ENCODE assay signal across 10 cellular contexts in genomic region chr2:237724811-237725478, GRCh38.
DNase-seq lines count a peak whose midpoint lies in the region; ATAC-seq lines count a peak whose summit lies in the region.
"Had no signal": no experiment of that assay in that cellular context is flagged by ENCODE, and none has a peak within 500 bp of the region (broad histone marks: within the 10 kb centered on the region; RNA-seq: fewer than 3 reads in every experiment).

No MANE protein-coding gene starts in this region.

- peak overlapping the region; percentile 50 for H3K27ac ChIP-seq in muscle layer of duodenum (ENCODE audit: low read length)

- H3K36me3 ChIP-seq in muscle layer of duodenum (ENCODE audit: control insufficient read depth in 1 of 2, insufficient read depth in 2 of 2, low read length in 2 of 2), result peaks cover 0 to 12% of the 10 kb centered on the region in 2 donors

- H3K4me1 Mint-ChIP-seq in activated CD8-positive, alpha-beta T cell treated with anti-CD3 and anti-CD28 coated beads, Interleukin-2, amount 10 ng/mL, durations not matched to agents 7 days and 5 days (ENCODE audit: low read depth), result peaks cover 39% of the 10 kb centered on the region

- H3K27me3 Mint-ChIP-seq in activated CD8-positive, alpha-beta T cell treated with anti-CD3 and anti-CD28 coated beads, Interleukin-2, amount 10 ng/mL, durations not matched to agents 7 days and 5 days (ENCODE audit: low read depth), result no peaks in the 10 kb centered on the region

- POLR2A ChIA-PET in activated CD8-positive, alpha-beta T cell treated with anti-CD3 and anti-CD28 coated beads, Interleukin-2, amount 10 ng/mL, durations not matched to agents 7 days and 5 days (lab: Charles Lee), result interaction anchor here (1.9 kb wide), 1 partner anchor 31 kb away, joined by 6 read pairs; no protein-coding TSS in a partner anchor

- H3K4me3 Mint-ChIP-seq in activated CD8-positive, alpha-beta T cell treated with anti-CD3 and anti-CD28 coated beads, Interleukin-2, amount 10 ng/mL, durations not matched to agents 7 days and 5 days, result no peak overlapping the region
- H3K4me3 Mint-ChIP-seq: brain had no signal

- no peak for ATAC-seq in activated CD8-positive, alpha-beta T cell treated with anti-CD3 and anti-CD28 coated beads, Interleukin-2, amount 10 ng/mL, durations not matched to agents 7 days and 5 days
- ATAC-seq in HG03460 (IDR thresholded peaks at IDR 0.05; ENCODE audit: unreplicated experiment), result no peak
- no peak for ATAC-seq in HG03565 (IDR thresholded peaks at IDR 0.05; ENCODE audit: unreplicated experiment)

- peak overlapping the region; percentile 50 for H3K27ac Mint-ChIP-seq in activated CD8-positive, alpha-beta T cell treated with anti-CD3 and anti-CD28 coated beads, Interleukin-2, amount 10 ng/mL, durations not matched to agents 7 days and 5 days

- CTCF ChIA-PET in activated CD8-positive, alpha-beta T cell treated with anti-CD3 and anti-CD28 coated beads, Interleukin-2, amount 10 ng/mL, durations not matched to agents 7 days and 5 days (lab: Charles Lee), result interaction anchor here (1.2 to 2.8 kb wide), 2 partner anchors 20 to 27 kb away, joined by 3 to 10 read pairs; no protein-coding TSS in a partner anchor

- H3K9me3 ChIP-seq in muscle layer of duodenum (ENCODE audit: control insufficient read depth in 1 of 2, low read length in 2 of 2), result no peaks in the 10 kb centered on the region

- no peak overlapping the region for H3K4me3 ChIP-seq in muscle layer of duodenum (ENCODE audit: low read depth in 1 of 2, low read length in 2 of 2)

- H3K27me3 ChIP-seq in muscle layer of duodenum (ENCODE audit: low read depth, low read length), result no peaks in the 10 kb centered on the region

- peaks cover 32 to 54% of the 10 kb centered on the region in 2 donors for H3K4me1 ChIP-seq in muscle layer of duodenum (ENCODE audit: control insufficient read depth in 1 of 2, insufficient read depth in 2 of 2, low read length in 2 of 2)

- H3K36me3 Mint-ChIP-seq in activated CD8-positive, alpha-beta T cell treated with anti-CD3 and anti-CD28 coated beads, Interleukin-2, amount 10 ng/mL, durations not matched to agents 7 days and 5 days (ENCODE audit: low read depth), result peaks cover 49% of the 10 kb centered on the region

- DNase-seq in COLO668 (lab: John Stamatoyannopoulos, UW; ENCODE audit: unreplicated experiment) (peak; percentile 82), NCI-H146 treated with DMSO at 0.1 percent for 48 hours (lab: John Stamatoyannopoulos, UW; ENCODE audit: unreplicated experiment) (peak; percentile 19), SKM-1 (lab: John Stamatoyannopoulos, UW; ENCODE audit: unreplicated experiment) (no peak)
- DNase-seq in activated CD8-positive, alpha-beta T cell treated with anti-CD3 and anti-CD28 coated beads, Interleukin-2, amount 10 ng/mL, durations not matched to agents 7 days and 5 days, result no peak
- DNase-seq in activated effector memory CD4-positive, alpha-beta T cell treated with anti-CD3 and anti-CD28 coated beads, Interleukin-2, amount 50 U/mL, for 16 hours, result no peak
- DNase-seq: NCI-H446 treated with DMSO at 0.1 percent for 48 hours had no signal

- H3K9me3 Mint-ChIP-seq in activated CD8-positive, alpha-beta T cell treated with anti-CD3 and anti-CD28 coated beads, Interleukin-2, amount 10 ng/mL, durations not matched to agents 7 days and 5 days (ENCODE audit: insufficient read depth), result no peaks in the 10 kb centered on the region
- H3K9me3 Mint-ChIP-seq: brain had no signal

Comparison
In these comparisons a context has a peak if more than half of its experiments do, and no peak if none do; other contexts are left out.
1. DNase-seq: peak in COLO668 (single experiment) and NCI-H146 treated with DMSO at 0.1 percent for 48 hours (single experiment); none in activated CD8-positive, alpha-beta T cell treated with anti-CD3 and anti-CD28 coated beads, Interleukin-2, amount 10 ng/mL, durations not matched to agents 7 days and 5 days (single experiment), activated effector memory CD4-positive, alpha-beta T cell treated with anti-CD3 and anti-CD28 coated beads, Interleukin-2, amount 50 U/mL, for 16 hours (single experiment) and SKM-1 (single experiment).